25 cellular contexts compared by ENCODE assay signal in genomic region chr12:127416796-127417195, GRCh38.
DNase-seq lines count a peak whose midpoint lies in the region; ATAC-seq and TF ChIP-seq lines count a peak whose summit lies in the region.
"Had no signal": no experiment of that assay in that cellular context is flagged by ENCODE, and none has a peak within 500 bp of the region (broad histone marks: within the 10 kb centered on the region; RNA-seq: fewer than 3 reads in every experiment).

No MANE protein-coding gene starts in this region.

- H3K4me1 Mint-ChIP-seq in stimulated activated memory B cell treated with anti-CD40 and anti-IgM and Interleukin-4, amounts not matched to agents 10 μg/mL and 1 μg/mL and 100 μg/mL, for 72 hours: no peaks in the 10 kb centered on the region
- H3K4me1 Mint-ChIP-seq: activated CD4-positive, alpha-beta T cell treated with anti-CD3 and anti-CD28 coated beads for 36 hours; nephron progenitor cell had no signal

- H3K36me3 ChIP-seq in MG63 (no peaks in the 10 kb centered on the region), ovary (no peaks in the 10 kb centered on the region)
- H3K36me3 ChIP-seq: heart right ventricle, Peyer's patch had no signal

- TF ChIP-seq POLR2A in ovary (IDR thresholded peaks at IDR 0.05): no peak

- H3K27ac ChIP-seq in ovary: no peak overlapping the region
- H3K27ac ChIP-seq: heart right ventricle, Peyer's patch had no signal

- DNase-seq in ELR (ENCODE audit: low read depth): peak; percentile 69
- DNase-seq in MG63: peak; percentile 66
- peak; percentile 59 for DNase-seq in astrocyte of the spinal cord (ENCODE audit: low read depth, low spot score)
- peak; percentile 66 for DNase-seq in islet precursor cell
- DNase-seq in ovary: no peak
- no peak for DNase-seq in GOT3 (lab: John Stamatoyannopoulos, UW)
- DNase-seq: activated CD4-positive, alpha-beta T cell treated with anti-CD3 and anti-CD28 coated beads for 36 hours; activated gamma-delta T cell; activated T-cell treated with anti-CD3 and anti-CD28 coated beads for 4 hours; C1 segment of cervical spinal cord; COR-L47; DMS79; effector CD4-positive, alpha-beta T cell; heart right ventricle; NCI-H1092; NCI-H1694 treated with DMSO at 0.1 percent for 48 hours; NCI-H526 treated with DMSO at 0.1 percent for 48 hours; nephron progenitor cell; Peyer's patch; stimulated activated CD4-positive, alpha-beta T cell treated with anti-CD3 and anti-CD28 coated beads, Interleukin-2, amount 100 ng/mL, for 24 hours had no signal

- TF ChIP-seq EP300 in ovary (IDR thresholded peaks at IDR 0.05): no peak

- H3K27me3 Mint-ChIP-seq in stimulated activated memory B cell treated with anti-CD40 and anti-IgM and Interleukin-4, amounts not matched to agents 10 μg/mL and 1 μg/mL and 100 μg/mL, for 72 hours: no peaks in the 10 kb centered on the region
- H3K27me3 Mint-ChIP-seq: activated CD4-positive, alpha-beta T cell treated with anti-CD3 and anti-CD28 coated beads for 36 hours had no signal

- H3K9me3 ChIP-seq in MG63 (no peaks in the 10 kb centered on the region), ovary (no peaks in the 10 kb centered on the region)
- H3K9me3 ChIP-seq: Peyer's patch had no signal

- no peak for TF ChIP-seq CTCF in astrocyte of the spinal cord (IDR thresholded peaks at IDR 0.05; ENCODE audit: low read depth, low read length)
- TF ChIP-seq CTCF in ovary (IDR thresholded peaks at IDR 0.05): no peak

- in situ Hi-C loops in astrocyte of the spinal cord (cut with HindIII; ENCODE audit: low sequenced_read_pairs): no loop called here

- ATAC-seq in stimulated activated memory B cell treated with anti-CD40 and anti-IgM and Interleukin-4, amounts not matched to agents 10 μg/mL and 1 μg/mL and 100 μg/mL, for 72 hours: no peak
- ATAC-seq: activated CD4-positive, alpha-beta T cell treated with anti-CD3 and anti-CD28 coated beads for 36 hours; heart right ventricle; HepG2 had no signal

- 77 to 83% (median 80%) methylated on average over 3 of the region's 3 CpGs for WGBS in ovary, 3 donors

- H3K27ac Mint-ChIP-seq in stimulated activated memory B cell treated with anti-CD40 and anti-IgM and Interleukin-4, amounts not matched to agents 10 μg/mL and 1 μg/mL and 100 μg/mL, for 72 hours: no peak overlapping the region
- H3K27ac Mint-ChIP-seq: activated CD4-positive, alpha-beta T cell treated with anti-CD3 and anti-CD28 coated beads for 36 hours; nephron progenitor cell; T-helper 1 cell treated with Interleukin-12 subunit alpha and Interleukin-12 subunit beta and Interleukin-4 antibody, amounts not matched to agents 30 μg/mL and 1 μg/mL, for 36 hours; type B pancreatic cell had no signal

- intact Hi-C loops in ovary (cut with DNase I): no loop called here

- no peak overlapping the region for H3K4me3 Mint-ChIP-seq in stimulated activated memory B cell treated with anti-CD40 and anti-IgM and Interleukin-4, amounts not matched to agents 10 μg/mL and 1 μg/mL and 100 μg/mL, for 72 hours
- H3K4me3 Mint-ChIP-seq: activated CD4-positive, alpha-beta T cell treated with anti-CD3 and anti-CD28 coated beads for 36 hours; nephron progenitor cell; T-helper 1 cell treated with Interleukin-12 subunit alpha and Interleukin-12 subunit beta and Interleukin-4 antibody, amounts not matched to agents 30 μg/mL and 1 μg/mL, for 36 hours; type B pancreatic cell had no signal

- H3K4me1 ChIP-seq in ovary (ENCODE audit: insufficient read depth): no peaks in the 10 kb centered on the region
- H3K4me1 ChIP-seq: heart right ventricle, Peyer's patch had no signal

- no peaks in the 10 kb centered on the region for H3K27me3 ChIP-seq in MG63
- no peaks in the 10 kb centered on the region for H3K27me3 ChIP-seq in ovary
- H3K27me3 ChIP-seq: Peyer's patch had no signal

- H3K4me3 ChIP-seq in MG63: no peak overlapping the region
- no peak overlapping the region for H3K4me3 ChIP-seq in astrocyte of the spinal cord (ENCODE audit: low read depth, low read length)
- no peak overlapping the region for H3K4me3 ChIP-seq in ovary
- H3K4me3 ChIP-seq: heart right ventricle, Peyer's patch, smooth muscle cell had no signal

- peaks cover 13% of the 10 kb centered on the region for H3K9me3 Mint-ChIP-seq in stimulated activated memory B cell treated with anti-CD40 and anti-IgM and Interleukin-4, amounts not matched to agents 10 μg/mL and 1 μg/mL and 100 μg/mL, for 72 hours

- no peaks in the 10 kb centered on the region for H3K36me3 Mint-ChIP-seq in stimulated activated memory B cell treated with anti-CD40 and anti-IgM and Interleukin-4, amounts not matched to agents 10 μg/mL and 1 μg/mL and 100 μg/mL, for 72 hours
- H3K36me3 Mint-ChIP-seq: type B pancreatic cell had no signal

Comparison
In these comparisons a context has a peak if more than half of its experiments do, and no peak if none do; other contexts are left out.
1. DNase-seq: peak in ELR (single experiment), MG63 (single experiment), astrocyte of the spinal cord (single experiment) and islet precursor cell (single experiment); none in ovary (0 of 5) and GOT3 (single experiment).